9 cellular contexts compared by ENCODE assay signal in the genomic region with DNA sequence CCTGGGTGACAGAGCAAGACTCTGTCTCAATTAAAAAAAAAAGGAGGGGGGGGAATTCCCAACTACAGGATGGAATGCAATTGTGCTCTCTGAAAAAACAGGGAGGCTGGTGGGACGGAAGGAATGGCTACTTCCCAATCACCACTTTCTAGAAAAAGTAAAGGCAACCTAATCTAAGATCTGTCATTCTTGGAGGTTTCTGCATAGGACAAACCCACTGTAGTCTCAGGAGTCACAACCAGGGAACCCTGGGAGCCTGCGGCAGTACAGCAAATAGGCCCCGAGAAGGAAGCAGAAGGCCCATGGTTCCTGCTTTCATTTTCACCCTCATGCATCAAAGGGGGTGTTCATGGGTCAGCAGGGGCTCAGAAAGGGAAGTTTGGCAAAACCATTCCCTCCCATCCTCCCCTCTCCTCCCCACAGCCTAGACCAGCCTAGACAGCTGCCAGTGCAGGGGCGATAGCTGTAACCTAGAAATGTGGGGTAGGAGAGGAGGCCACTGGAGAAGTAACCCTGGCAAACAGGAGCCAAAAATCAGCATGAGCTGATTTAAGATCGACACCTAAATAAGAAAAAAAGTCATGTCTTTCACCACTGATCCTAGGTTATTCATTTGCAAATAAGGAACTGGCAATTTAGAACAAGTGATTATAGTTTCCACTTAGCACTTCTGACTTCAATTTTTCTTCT. TPM values are rescaled to one million over a fixed set of nuclear protein-coding genes. Genes with fewer than 3 reads are reported as not detected.
DNase-seq lines count a peak whose midpoint lies in the region; ATAC-seq and TF ChIP-seq lines count a peak whose summit lies in the region.
"Had no signal": no experiment of that assay in that cellular context is flagged by ENCODE, and none has a peak within 500 bp of the region (broad histone marks: within the 10 kb centered on the region; RNA-seq: fewer than 3 reads in every experiment).

No MANE protein-coding gene starts in this region.

- TF ChIP-seq CTCF in AG10803 (conservative IDR thresholded peaks at IDR 0.05; ENCODE audit: low read length) = no peak
- TF ChIP-seq CTCF in neural crest cell (conservative IDR thresholded peaks at IDR 0.05) = no peak

- ATAC-seq in GM19043 (IDR thresholded peaks at IDR 0.05; ENCODE audit: low read depth, unreplicated experiment) (peak; percentile 83), HG03196 (IDR thresholded peaks at IDR 0.05; ENCODE audit: unreplicated experiment) (peak; percentile 76)

- no peak overlapping the region for H3K4me3 ChIP-seq in AG10803 (ENCODE audit: low read length)
- H3K4me3 ChIP-seq: thoracic aorta had no signal

- H3K4me1 Mint-ChIP-seq in activated naive CD4-positive, alpha-beta T cell treated with anti-CD3 and anti-CD28 coated beads, Interleukin-2, amount 50 U/mL, for 24 hours = peaks cover 25% of the 10 kb centered on the region
- peaks cover 5% of the 10 kb centered on the region for H3K4me1 Mint-ChIP-seq in neural crest cell

- DNase-seq in AG10803 (ENCODE audit: low read depth) (peak; percentile 17), neural crest cell (ENCODE audit: low read depth, low spot score) (no peak), NCI-H1417 treated with DMSO at 0.1 percent for 48 hours (lab: John Stamatoyannopoulos, UW) (no peak), islet precursor cell (no peak), cerebellar nuclear complex (lab: John Stamatoyannopoulos, UW) (no peak)

- no peaks in the 10 kb centered on the region for H3K9me3 Mint-ChIP-seq in activated naive CD4-positive, alpha-beta T cell treated with anti-CD3 and anti-CD28 coated beads, Interleukin-2, amount 50 U/mL, for 24 hours
- H3K9me3 Mint-ChIP-seq in neural crest cell = peaks cover 8% of the 10 kb centered on the region

- H3K36me3 Mint-ChIP-seq in activated naive CD4-positive, alpha-beta T cell treated with anti-CD3 and anti-CD28 coated beads, Interleukin-2, amount 50 U/mL, for 24 hours = peaks cover 21% of the 10 kb centered on the region
- H3K36me3 Mint-ChIP-seq in neural crest cell (ENCODE audit: low read depth) = peaks cover 11% of the 10 kb centered on the region

- no peaks in the 10 kb centered on the region for H3K27me3 Mint-ChIP-seq in activated naive CD4-positive, alpha-beta T cell treated with anti-CD3 and anti-CD28 coated beads, Interleukin-2, amount 50 U/mL, for 24 hours
- H3K27me3 Mint-ChIP-seq in neural crest cell (ENCODE audit: low read depth) = no peaks in the 10 kb centered on the region

- H3K4me3 Mint-ChIP-seq in activated naive CD4-positive, alpha-beta T cell treated with anti-CD3 and anti-CD28 coated beads, Interleukin-2, amount 50 U/mL, for 24 hours = peak overlapping the region; percentile 49
- no peak overlapping the region for H3K4me3 Mint-ChIP-seq in neural crest cell

- H3K27ac Mint-ChIP-seq in activated naive CD4-positive, alpha-beta T cell treated with anti-CD3 and anti-CD28 coated beads, Interleukin-2, amount 50 U/mL, for 24 hours = peak overlapping the region; percentile 96
- H3K27ac Mint-ChIP-seq in neural crest cell (ENCODE audit: unreplicated experiment) = peak overlapping the region; percentile 19

RNA-seq across cellular contexts. Expression of gene TRABD2A, which starts 48.0 kb away (rescaled TPM):
- total RNA-seq in neural crest cell = 0.84 TPM in 2 replicates
